11 cellular contexts compared by ENCODE assay signal in the genomic region with DNA sequence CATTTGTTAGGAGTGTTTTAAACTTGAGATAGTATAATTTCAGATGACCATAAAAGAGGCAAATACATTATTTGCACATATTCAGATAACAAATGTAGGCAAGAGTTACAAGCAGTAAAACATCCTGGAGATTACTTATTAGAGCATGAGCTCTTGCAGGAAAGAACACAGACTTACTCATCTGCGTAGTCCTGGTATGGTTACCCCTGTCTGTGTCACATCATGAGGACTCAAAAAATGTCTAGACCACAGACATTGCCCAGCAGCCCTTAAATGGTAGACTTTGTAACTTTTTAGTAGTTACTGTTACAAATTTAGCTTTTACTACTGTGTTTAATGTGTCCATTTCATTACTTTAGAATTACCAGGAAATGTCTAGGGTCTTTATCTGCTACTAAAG.
"Had no signal": no experiment of that assay in that cellular context is flagged by ENCODE, and none has a peak within 500 bp of the region (broad histone marks: within the 10 kb centered on the region; RNA-seq: fewer than 3 reads in every experiment).

No MANE protein-coding gene starts in this region.

- H3K4me1 Mint-ChIP-seq: activated naive CD4-positive, alpha-beta T cell treated with anti-CD3 and anti-CD28 coated beads, Interleukin-2, amount 10 ng/mL, durations not matched to agents 7 days and 5 days; stimulated activated effector memory CD8-positive, alpha-beta T cell treated with anti-CD3 and anti-CD28 coated beads, Interleukin-12 subunit alpha, Interleukin-12 subunit beta, amount 100 ng/mL, for 72 hours had no signal

- DNase-seq: activated CD4-positive, alpha-beta T cell treated with anti-CD3 and anti-CD28 coated beads, Interleukin-2, amount 50 U/mL, for 1 hour; activated CD4-positive, CD25-positive, alpha-beta regulatory T cell; activated naive CD4-positive, alpha-beta T cell treated with anti-CD3 and anti-CD28 coated beads, Interleukin-2, amount 10 ng/mL, durations not matched to agents 7 days and 5 days; activated T-cell treated with anti-CD3 and anti-CD28 coated beads for 4 hours; caudate nucleus; colonic mucosa; kidney; thyroid gland had no signal

- H3K27ac Mint-ChIP-seq: activated naive CD4-positive, alpha-beta T cell treated with anti-CD3 and anti-CD28 coated beads, Interleukin-2, amount 10 ng/mL, durations not matched to agents 7 days and 5 days; stimulated activated effector memory CD8-positive, alpha-beta T cell treated with anti-CD3 and anti-CD28 coated beads, Interleukin-12 subunit alpha, Interleukin-12 subunit beta, amount 100 ng/mL, for 72 hours; T-helper 2 cell treated with Interferon-gamma antibody and Interleukin-4, amounts not matched to agents 5 μg/mL and 100 μg/mL, for 36 hours had no signal

- H3K4me3 Mint-ChIP-seq: activated naive CD4-positive, alpha-beta T cell treated with anti-CD3 and anti-CD28 coated beads, Interleukin-2, amount 10 ng/mL, durations not matched to agents 7 days and 5 days; stimulated activated effector memory CD8-positive, alpha-beta T cell treated with anti-CD3 and anti-CD28 coated beads, Interleukin-12 subunit alpha, Interleukin-12 subunit beta, amount 100 ng/mL, for 72 hours; T-helper 2 cell treated with Interferon-gamma antibody and Interleukin-4, amounts not matched to agents 5 μg/mL and 100 μg/mL, for 36 hours had no signal

- H3K9me3 Mint-ChIP-seq: activated naive CD4-positive, alpha-beta T cell treated with anti-CD3 and anti-CD28 coated beads, Interleukin-2, amount 10 ng/mL, durations not matched to agents 7 days and 5 days; stimulated activated effector memory CD8-positive, alpha-beta T cell treated with anti-CD3 and anti-CD28 coated beads, Interleukin-12 subunit alpha, Interleukin-12 subunit beta, amount 100 ng/mL, for 72 hours; T-helper 2 cell treated with Interferon-gamma antibody and Interleukin-4, amounts not matched to agents 5 μg/mL and 100 μg/mL, for 36 hours had no signal

- ATAC-seq: sciatic nerve; stimulated activated effector memory CD8-positive, alpha-beta T cell treated with anti-CD3 and anti-CD28 coated beads, Interleukin-12 subunit alpha, Interleukin-12 subunit beta, amount 100 ng/mL, for 72 hours had no signal
